Comparison of ENCODE assay signal across 14 cellular contexts in genomic region chr5:169706758-169707450, GRCh38.
DNase-seq lines count a peak whose midpoint lies in the region; ATAC-seq and TF ChIP-seq lines count a peak whose summit lies in the region.
"Had no signal": no experiment of that assay in that cellular context is flagged by ENCODE, and none has a peak within 500 bp of the region (broad histone marks: within the 10 kb centered on the region; RNA-seq: fewer than 3 reads in every experiment).

No MANE protein-coding gene starts in this region.

- H3K4me3 Mint-ChIP-seq in activated naive CD8-positive, alpha-beta T cell treated with anti-CD3 and anti-CD28 coated beads, Interleukin-2, amount 50 U/mL, for 24 hours: no peak overlapping the region

- ATAC-seq in activated naive CD8-positive, alpha-beta T cell treated with anti-CD3 and anti-CD28 coated beads, Interleukin-2, amount 50 U/mL, for 24 hours: peak; percentile 72
- ATAC-seq: left lobe of liver, upper lobe of right lung had no signal

- no peaks in the 10 kb centered on the region for H3K9me3 Mint-ChIP-seq in activated naive CD8-positive, alpha-beta T cell treated with anti-CD3 and anti-CD28 coated beads, Interleukin-2, amount 50 U/mL, for 24 hours

- TF ChIP-seq CTCF in AG09309 (IDR thresholded peaks at IDR 0.05; ENCODE audit: control insufficient read depth, insufficient read depth, low read depth, low read length, missing control alignments): no peak

- peaks cover 62% of the 10 kb centered on the region for H3K36me3 Mint-ChIP-seq in activated naive CD8-positive, alpha-beta T cell treated with anti-CD3 and anti-CD28 coated beads, Interleukin-2, amount 50 U/mL, for 24 hours (ENCODE audit: low read depth)

- peaks cover 33% of the 10 kb centered on the region for H3K4me1 Mint-ChIP-seq in activated naive CD8-positive, alpha-beta T cell treated with anti-CD3 and anti-CD28 coated beads, Interleukin-2, amount 50 U/mL, for 24 hours

- no peaks in the 10 kb centered on the region for H3K27me3 Mint-ChIP-seq in activated naive CD8-positive, alpha-beta T cell treated with anti-CD3 and anti-CD28 coated beads, Interleukin-2, amount 50 U/mL, for 24 hours

- DNase-seq in AG09309 (ENCODE audit: low read depth) (peak; percentile 24), HCEC 1CT (peak; percentile 85), iris pigment epithelial cell (ENCODE audit: low read depth) (peak; percentile 73), SIG-M5 (lab: John Stamatoyannopoulos, UW) (no peak), SHP77 (lab: John Stamatoyannopoulos, UW) (no peak), GDM1 (lab: John Stamatoyannopoulos, UW) (no peak)
- peak; percentile 6 for DNase-seq in activated naive CD8-positive, alpha-beta T cell treated with anti-CD3 and anti-CD28 coated beads, Interleukin-2, amount 50 U/mL, for 24 hours
- no peak for DNase-seq in activated CD8-positive, alpha-beta memory T cell treated with anti-CD3 and anti-CD28 coated beads, Interleukin-2, amount 50 U/mL, for 4 hours
- DNase-seq: activated naive CD4-positive, alpha-beta T cell; DMS 273 treated with DMSO at 0.1 percent for 48 hours; NCI-H774; posterior cingulate gyrus; upper lobe of right lung had no signal

- H3K4me3 ChIP-seq in AG09309 (ENCODE audit: control insufficient read depth, low read depth, low read length): no peak overlapping the region
- H3K4me3 ChIP-seq: upper lobe of right lung had no signal

- peak overlapping the region; percentile 70 for H3K27ac Mint-ChIP-seq in activated naive CD8-positive, alpha-beta T cell treated with anti-CD3 and anti-CD28 coated beads, Interleukin-2, amount 50 U/mL, for 24 hours

Comparison
In these comparisons a context has a peak if more than half of its experiments do, and no peak if none do; other contexts are left out.
1. DNase-seq: peak in AG09309 (single experiment), HCEC 1CT (single experiment), activated naive CD8-positive, alpha-beta T cell treated with anti-CD3 and anti-CD28 coated beads, Interleukin-2, amount 50 U/mL, for 24 hours (single experiment) and iris pigment epithelial cell (single experiment); none in SIG-M5 (single experiment), activated CD8-positive, alpha-beta memory T cell treated with anti-CD3 and anti-CD28 coated beads, Interleukin-2, amount 50 U/mL, for 4 hours (single experiment), SHP77 (0 of 2) and GDM1 (single experiment).